Comparison of ENCODE assay signal across 10 cellular contexts in genomic region chr11:105639527-105639926, GRCh38. TPM values are rescaled to one million over a fixed set of nuclear protein-coding genes. Genes with fewer than 3 reads are reported as not detected.
"Had no signal": no experiment of that assay in that cellular context is flagged by ENCODE, and none has a peak within 500 bp of the region (broad histone marks: within the 10 kb centered on the region; RNA-seq: fewer than 3 reads in every experiment).

No MANE protein-coding gene starts in this region.

- H3K27ac ChIP-seq: GM23248 had no signal

- H3K36me3 ChIP-seq: HAP-1 had no signal

- FAIRE-seq: HTR-8/SVneo, K562 had no signal

- H3K9me3 ChIP-seq: HAP-1 had no signal

- DNase-seq: GM23248, GOT3, H7, HFFc6, IMR-90 had no signal

- ATAC-seq: HCT116, K562 had no signal

- H3K9ac ChIP-seq: GM23248 had no signal

- H3K4me3 ChIP-seq: GM23248, HAP-1, K562 had no signal

- H3K4me1 ChIP-seq: HAP-1 had no signal

RNA-seq across cellular contexts. Expression of gene GRIA4, which starts 29.7 kb away (rescaled TPM):
- total RNA-seq: GM23248, HFFc6, HT-29, K562 had no signal
- polyA plus RNA-seq: GM23248, K562 had no signal
